ENCODE assay signal across 1 cellular context in genomic region chr20:21235713-21236445, GRCh38.
A peak's percentile ranks its signal among the peaks of the same experiment; 100 is the strongest.
TF ChIP-seq lines count a peak whose summit lies in the region.

No MANE protein-coding gene starts in this region.

TF ChIP-seq in HepG2, 621 proteins besides CTCF, POLR2A, EP300 and RAD21 (continued from another document and continues in another):
- TF ChIP-seq HMGXB4 (CRISPR knock-in tag; IDR thresholded peaks at IDR 0.05; ENCODE audit: borderline replicate concordance in 1 of 2, low read depth in 1 of 2) (peak; percentile 69; a peak in 3 of 4 replicates), HNF4G (IDR thresholded peaks at IDR 0.05; ENCODE audit: borderline replicate concordance, low read depth, low read length) (no peak), HNF4G (CRISPR knock-in tag; IDR thresholded peaks at IDR 0.05; ENCODE audit: borderline replicate concordance, low read depth) (0 out of 2 replicates have a peak, but pooled peaks have one; percentile 3), ZFP41 (CRISPR knock-in tag; IDR thresholded peaks at IDR 0.05; ENCODE audit: borderline replicate concordance) (no peak), MEF2D (CRISPR knock-in tag; IDR thresholded peaks at IDR 0.05) (no peak), ZNF512 (CRISPR knock-in tag; IDR thresholded peaks at IDR 0.05) (no peak), MXD1 (CRISPR knock-in tag; IDR thresholded peaks at IDR 0.05) (no peak), DBP (CRISPR knock-in tag; IDR thresholded peaks at IDR 0.05; ENCODE audit: not compliant biosample characterization) (no peak), ZBTB14 (CRISPR knock-in tag; IDR thresholded peaks at IDR 0.05) (0 out of 2 replicates have a peak, but pooled peaks have one; percentile 14), NFAT5 (CRISPR knock-in tag; IDR thresholded peaks at IDR 0.05) (peak; percentile 58; the same call in 1 of the 2 replicates), PAWR (CRISPR knock-in tag; IDR thresholded peaks at IDR 0.05; ENCODE audit: borderline replicate concordance) (no peak), SSRP1 (CRISPR knock-in tag; IDR thresholded peaks at IDR 0.05) (no peak), ZNF607 (CRISPR knock-in tag; IDR thresholded peaks at IDR 0.05; ENCODE audit: borderline replicate concordance) (no peak), IRF9 (CRISPR knock-in tag; IDR thresholded peaks at IDR 0.05; ENCODE audit: borderline replicate concordance) (no peak), YEATS2 (CRISPR knock-in tag; IDR thresholded peaks at IDR 0.05; ENCODE audit: borderline replicate concordance) (0 out of 2 replicates have a peak, but pooled peaks have one; percentile 25), ARHGAP35 (CRISPR knock-in tag; IDR thresholded peaks at IDR 0.05; ENCODE audit: borderline replicate concordance) (no peak), KLF13 (CRISPR knock-in tag; IDR thresholded peaks at IDR 0.05) (0 out of 2 replicates have a peak, but pooled peaks have one; percentile 73), FOXJ3 (CRISPR knock-in tag; IDR thresholded peaks at IDR 0.05; ENCODE audit: borderline replicate concordance) (no peak), FLYWCH1 (CRISPR knock-in tag; IDR thresholded peaks at IDR 0.05) (no peak), ZNF674 (CRISPR knock-in tag; IDR thresholded peaks at IDR 0.05; ENCODE audit: low read depth) (no peak), MATR3 (CRISPR knock-in tag; IDR thresholded peaks at IDR 0.05) (no peak), CSRNP1 (CRISPR knock-in tag; IDR thresholded peaks at IDR 0.05) (no peak), CEBPG (CRISPR knock-in tag; IDR thresholded peaks at IDR 0.05) (0 out of 2 replicates have a peak, but pooled peaks have one; percentile 3), HMGXB3 (CRISPR knock-in tag; IDR thresholded peaks at IDR 0.05; ENCODE audit: borderline replicate concordance) (no peak), POLR2G (IDR thresholded peaks at IDR 0.05; ENCODE audit: low read depth, low read length) (no peak), MZF1 (CRISPR knock-in tag; IDR thresholded peaks at IDR 0.05; ENCODE audit: borderline replicate concordance) (no peak), NFATC3 (CRISPR knock-in tag; IDR thresholded peaks at IDR 0.05) (no peak), ZFP91 (CRISPR knock-in tag; IDR thresholded peaks at IDR 0.05; ENCODE audit: borderline replicate concordance) (peak; percentile 37; the same call in 1 of the 2 replicates), TIGD3 (CRISPR knock-in tag; IDR thresholded peaks at IDR 0.05; ENCODE audit: borderline replicate concordance) (no peak), TFDP1 (CRISPR knock-in tag; IDR thresholded peaks at IDR 0.05; ENCODE audit: borderline replicate concordance) (no peak)
